Comparison of ENCODE assay signal across 22 cellular contexts in the genomic region with DNA sequence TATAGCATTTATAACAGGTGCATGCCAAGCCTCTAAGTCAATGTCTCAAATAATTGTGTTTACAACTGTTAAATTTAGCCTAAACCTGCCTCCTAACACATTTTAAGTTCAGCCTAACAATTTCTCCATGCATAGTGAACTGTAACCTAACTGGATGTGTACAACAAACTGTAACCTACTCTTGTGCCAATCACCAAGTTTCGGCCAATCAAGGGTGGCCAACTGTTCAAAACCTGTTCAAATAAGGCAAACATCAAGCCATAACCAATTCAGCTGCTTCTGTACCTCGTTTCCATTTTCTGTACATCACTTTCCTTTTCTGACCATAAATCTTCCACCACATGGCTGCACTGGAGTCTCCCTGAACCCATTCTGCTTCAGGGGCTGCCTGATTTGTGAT. TPM values are rescaled to one million over a fixed set of nuclear protein-coding genes. Genes with fewer than 3 reads are reported as not detected.
A peak's percentile ranks its signal among the peaks of the same experiment; 100 is the strongest.
DNase-seq lines count a peak whose midpoint lies in the region; ATAC-seq and TF ChIP-seq lines count a peak whose summit lies in the region.
"Had no signal": no experiment of that assay in that cellular context is flagged by ENCODE, and none has a peak within 500 bp of the region (broad histone marks: within the 10 kb centered on the region; RNA-seq: fewer than 3 reads in every experiment).

No MANE protein-coding gene starts in this region.

- TF ChIP-seq CTCF in heart left ventricle (IDR thresholded peaks at IDR 0.05) = no peak
- TF ChIP-seq CTCF in endothelial cell (IDR thresholded peaks at IDR 0.05; ENCODE audit: unreplicated experiment) = no peak

- H3K4me3 Mint-ChIP-seq in T-cell = no peak overlapping the region
- H3K4me3 Mint-ChIP-seq in endothelial cell (ENCODE audit: unreplicated experiment) = no peak overlapping the region
- H3K4me3 Mint-ChIP-seq in stimulated activated naive B cell treated with anti-CD40 and anti-IgM and Interleukin-4, amounts not matched to agents 10 μg/mL and 1 μg/mL and 100 μg/mL, for 72 hours = peak overlapping the region in 1 of 2 donors; percentile 9

- no peaks in the 10 kb centered on the region for H3K27me3 Mint-ChIP-seq in T-cell
- peaks cover 2% of the 10 kb centered on the region for H3K27me3 Mint-ChIP-seq in endothelial cell (ENCODE audit: unreplicated experiment)
- H3K27me3 Mint-ChIP-seq in stimulated activated naive B cell treated with anti-CD40 and anti-IgM and Interleukin-4, amounts not matched to agents 10 μg/mL and 1 μg/mL and 100 μg/mL, for 72 hours = no peaks in the 10 kb centered on the region

- intact Hi-C loops in heart left ventricle (cut with DNase I) (no loop called here), Right ventricle myocardium superior (cut with DNase I) (no loop called here)

- peaks cover 64 to 78% (median 64%) of the 10 kb centered on the region in 3 donors for H3K4me1 Mint-ChIP-seq in T-cell
- H3K4me1 Mint-ChIP-seq in endothelial cell (ENCODE audit: unreplicated experiment) = peaks cover 59% of the 10 kb centered on the region
- H3K4me1 Mint-ChIP-seq in stimulated activated naive B cell treated with anti-CD40 and anti-IgM and Interleukin-4, amounts not matched to agents 10 μg/mL and 1 μg/mL and 100 μg/mL, for 72 hours = peaks cover 25 to 59% of the 10 kb centered on the region in 2 donors

- H3K9me3 Mint-ChIP-seq in T-cell (no peaks in the 10 kb centered on the region), endothelial cell (ENCODE audit: unreplicated experiment) (no peaks in the 10 kb centered on the region)
- H3K9me3 Mint-ChIP-seq in stimulated activated naive B cell treated with anti-CD40 and anti-IgM and Interleukin-4, amounts not matched to agents 10 μg/mL and 1 μg/mL and 100 μg/mL, for 72 hours = peaks cover 0 to 1% of the 10 kb centered on the region in 2 donors
- H3K9me3 Mint-ChIP-seq: activated T-helper 2 cell treated with anti-CD3 and anti-CD28 coated beads, Interferon-gamma antibody, Interleukin-2, Interleukin-4, amounts not matched to agents 10 μg/mL and 5 μg/mL and 100 μg/mL, durations not matched to agents 14 hours and 24 hours and 36 hours had no signal

- no peaks in the 10 kb centered on the region for H3K27me3 ChIP-seq in heart left ventricle
- H3K27me3 ChIP-seq: transverse colon had no signal

- H3K27ac Mint-ChIP-seq in T-cell (peak overlapping the region; percentile 47 to 78), endothelial cell (ENCODE audit: unreplicated experiment) (peak overlapping the region; percentile 5)
- peak overlapping the region; percentile 56 for H3K27ac Mint-ChIP-seq in stimulated activated naive B cell treated with anti-CD40 and anti-IgM and Interleukin-4, amounts not matched to agents 10 μg/mL and 1 μg/mL and 100 μg/mL, for 72 hours
- H3K27ac Mint-ChIP-seq: activated T-helper 2 cell treated with anti-CD3 and anti-CD28 coated beads, Interferon-gamma antibody, Interleukin-2, Interleukin-4, amounts not matched to agents 10 μg/mL and 5 μg/mL and 100 μg/mL, durations not matched to agents 14 hours and 24 hours and 36 hours had no signal

- 80 to 85% (median 82%) methylated on average over 2 of the region's 2 CpGs for WGBS in heart left ventricle, 4 donors

- H3K36me3 ChIP-seq in heart left ventricle = peaks cover 0 to 4% (median under 1%) of the 10 kb centered on the region in 9 donors
- H3K36me3 ChIP-seq: transverse colon had no signal

- peaks cover 3 to 78% (median 57%) of the 10 kb centered on the region in 12 donors for H3K4me1 ChIP-seq in heart left ventricle

- DNase-seq in heart left ventricle (no peak), Right ventricle myocardium superior (no peak), T-cell (no peak), endothelial cell (ENCODE audit: low spot score) (no peak), mucosa of gallbladder (ENCODE audit: low spot score) (no peak), occipital lobe (lab: John Stamatoyannopoulos, UW) (no peak)
- no peak for DNase-seq in stimulated activated naive B cell treated with anti-CD40 and anti-IgM and Interleukin-4, amounts not matched to agents 10 μg/mL and 1 μg/mL and 100 μg/mL, for 72 hours
- DNase-seq: activated CD8-positive, alpha-beta memory T cell treated with anti-CD3 and anti-CD28 coated beads for 24 hours; amygdala; DND-41; H7; NCI-H1417; NCI-H69; nucleus accumbens; SIG-M5; T-helper 2 cell; transverse colon; WERI-Rb-1 had no signal

- TF ChIP-seq POLR2A in heart left ventricle (IDR thresholded peaks at IDR 0.05) = no peak

- H3K9me3 ChIP-seq in heart left ventricle = no peaks in the 10 kb centered on the region
- H3K9me3 ChIP-seq: A549, transverse colon had no signal

- CTCF ChIA-PET in T-cell (lab: Charles Lee) = interaction anchor here in 1 of 2 donors (0.6 kb wide), 1 partner anchor 128 kb away, joined by 4 read pairs; no protein-coding TSS in a partner anchor

- no peak for ATAC-seq in heart left ventricle
- no peak for ATAC-seq in Right ventricle myocardium superior (ENCODE audit: poor library complexity)
- no peak for ATAC-seq in T-cell (replicated peaks in 1 of 4)
- no peak for ATAC-seq in stimulated activated naive B cell treated with anti-CD40 and anti-IgM and Interleukin-4, amounts not matched to agents 10 μg/mL and 1 μg/mL and 100 μg/mL, for 72 hours (replicated peaks)
- no peak for ATAC-seq in GM18498 (IDR thresholded peaks at IDR 0.05; ENCODE audit: unreplicated experiment)
- ATAC-seq: A549 had no signal

- POLR2A ChIA-PET in T-cell (lab: Charles Lee) = no interaction called here

- H3K4me3 ChIP-seq in heart left ventricle = no peak overlapping the region
- H3K4me3 ChIP-seq: A549, transverse colon had no signal

- peak overlapping the region in 7 of 12 donors; percentile 27 to 89 (median 36) for H3K27ac ChIP-seq in heart left ventricle
- H3K27ac ChIP-seq: A549, C4-2B, WERI-Rb-1 had no signal

- peaks cover 26% of the 10 kb centered on the region for H3K36me3 Mint-ChIP-seq in T-cell
- H3K36me3 Mint-ChIP-seq in endothelial cell (ENCODE audit: low read depth, unreplicated experiment) = peaks cover 4% of the 10 kb centered on the region
- peaks cover 16 to 30% of the 10 kb centered on the region in 2 donors for H3K36me3 Mint-ChIP-seq in stimulated activated naive B cell treated with anti-CD40 and anti-IgM and Interleukin-4, amounts not matched to agents 10 μg/mL and 1 μg/mL and 100 μg/mL, for 72 hours

RNA-seq across cellular contexts. Expression of gene PIK3C2A, which starts 45.4 kb away (rescaled TPM):
- 10 to 100 TPM; 28.5 to 52.2 (median 34.9) TPM for total RNA-seq in heart left ventricle
- polyA plus RNA-seq in heart left ventricle = 10 to 100 TPM in 1 of 2 donors, 1 to 10 TPM in 1; 9.8 to 13.0 TPM
- total RNA-seq in Right ventricle myocardium superior = 28.1 TPM
- 10 to 100 TPM; 26.3 to 40.6 (median 30.0) TPM for total RNA-seq in T-cell
- 84.6 TPM for total RNA-seq in endothelial cell (ENCODE audit: unreplicated experiment)
- total RNA-seq in mucosa of gallbladder = 83.7 TPM
- 45.7 TPM for total RNA-seq in occipital lobe

Comparison
In these comparisons a context has a peak if more than half of its experiments do, and no peak if none do; other contexts are left out.
1. H3K27ac Mint-ChIP-seq: peak in every context shown above with its lines; median percentile 62 in T-cell; 56 in stimulated activated naive B cell treated with anti-CD40 and anti-IgM and Interleukin-4, amounts not matched to agents 10 μg/mL and 1 μg/mL and 100 μg/mL, for 72 hours; 5 in endothelial cell.